23 cellular contexts compared by ENCODE assay signal in the genomic region with DNA sequence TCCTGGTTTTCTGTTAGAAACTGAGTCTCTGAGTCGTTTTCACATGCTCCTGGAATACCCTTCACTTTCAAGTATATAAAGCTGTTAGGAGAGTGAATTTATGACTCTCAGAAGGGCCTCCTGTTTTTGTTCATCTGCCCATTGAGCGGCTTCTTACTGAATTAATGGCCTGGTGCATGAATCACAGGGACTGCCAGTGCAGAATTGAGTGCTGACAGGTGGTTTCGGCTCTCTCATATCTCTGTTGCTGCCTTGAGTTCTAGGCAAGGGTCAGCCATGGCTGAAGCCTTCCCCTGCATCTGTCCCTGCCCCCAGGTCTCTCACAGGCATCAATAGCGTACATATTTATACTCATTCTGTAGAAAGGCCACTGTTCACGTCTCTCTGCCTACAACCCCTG.
"Had no signal": no experiment of that assay in that cellular context is flagged by ENCODE, and none has a peak within 500 bp of the region (broad histone marks: within the 10 kb centered on the region; RNA-seq: fewer than 3 reads in every experiment).

No MANE protein-coding gene starts in this region.

- H3K9me3 ChIP-seq: ascending aorta, right atrium auricular region, suprapubic skin, transverse colon, uterus had no signal

- H3K4me3 ChIP-seq: ascending aorta, coronary artery, lung, right atrium auricular region, suprapubic skin, transverse colon, uterus had no signal

- H3K27ac ChIP-seq: ascending aorta, coronary artery, right atrium auricular region, suprapubic skin, transverse colon had no signal

- H3K4me3 Mint-ChIP-seq: activated CD4-positive, alpha-beta memory T cell treated with anti-CD3 and anti-CD28 coated beads, Interleukin-2, amount 10 ng/mL, durations not matched to agents 7 days and 5 days; activated CD8-positive, alpha-beta memory T cell treated with anti-CD3 and anti-CD28 coated beads, Interleukin-2, amount 10 ng/mL, durations not matched to agents 7 days and 5 days; mesothelial cell of epicardium; neural crest cell; stimulated activated naive CD8-positive, alpha-beta T cell treated with anti-CD3 and anti-CD28 coated beads, Interleukin-15, Interleukin-2, amounts not matched to agents 100 ng/mL and 50 ng/mL, for 24 hours had no signal

- H3K36me3 Mint-ChIP-seq: activated CD8-positive, alpha-beta memory T cell treated with anti-CD3 and anti-CD28 coated beads, Interleukin-2, amount 10 ng/mL, durations not matched to agents 7 days and 5 days; mesothelial cell of epicardium had no signal

- H3K36me3 ChIP-seq: ascending aorta, right atrium auricular region, suprapubic skin, transverse colon, uterus had no signal

- ATAC-seq: activated CD8-positive, alpha-beta memory T cell treated with anti-CD3 and anti-CD28 coated beads, Interleukin-2, amount 10 ng/mL, durations not matched to agents 7 days and 5 days; left lobe of liver had no signal

- H3K27ac Mint-ChIP-seq: activated CD4-positive, alpha-beta memory T cell treated with anti-CD3 and anti-CD28 coated beads, Interleukin-2, amount 10 ng/mL, durations not matched to agents 7 days and 5 days; activated CD8-positive, alpha-beta memory T cell treated with anti-CD3 and anti-CD28 coated beads, Interleukin-2, amount 10 ng/mL, durations not matched to agents 7 days and 5 days; mesothelial cell of epicardium; progenitor cell of endocrine pancreas had no signal

- H3K9me3 Mint-ChIP-seq: activated CD4-positive, alpha-beta memory T cell treated with anti-CD3 and anti-CD28 coated beads, Interleukin-2, amount 10 ng/mL, durations not matched to agents 7 days and 5 days; mesothelial cell of epicardium; neural crest cell; stimulated activated naive CD8-positive, alpha-beta T cell treated with anti-CD3 and anti-CD28 coated beads, Interleukin-15, Interleukin-2, amounts not matched to agents 100 ng/mL and 50 ng/mL, for 24 hours had no signal

- H3K27me3 Mint-ChIP-seq: activated CD4-positive, alpha-beta memory T cell treated with anti-CD3 and anti-CD28 coated beads, Interleukin-2, amount 10 ng/mL, durations not matched to agents 7 days and 5 days; activated CD8-positive, alpha-beta memory T cell treated with anti-CD3 and anti-CD28 coated beads, Interleukin-2, amount 10 ng/mL, durations not matched to agents 7 days and 5 days; progenitor cell of endocrine pancreas; stimulated activated naive CD8-positive, alpha-beta T cell treated with anti-CD3 and anti-CD28 coated beads, Interleukin-15, Interleukin-2, amounts not matched to agents 100 ng/mL and 50 ng/mL, for 24 hours had no signal

- DNase-seq: activated CD4-positive, alpha-beta memory T cell treated with anti-CD3 and anti-CD28 coated beads, Interleukin-2, amount 10 ng/mL, durations not matched to agents 7 days and 5 days; activated CD4-positive, alpha-beta T cell treated with anti-CD3 and anti-CD28 coated beads for 48 hours; activated CD4-positive, CD25-positive, alpha-beta regulatory T cell; activated CD8-positive, alpha-beta memory T cell treated with anti-CD3 and anti-CD28 coated beads, Interleukin-2, amount 10 ng/mL, durations not matched to agents 7 days and 5 days; activated naive CD4-positive, alpha-beta T cell; erythroblast; hypothalamus; islet precursor cell; stimulated activated CD4-positive, alpha-beta T cell treated with anti-CD3 and anti-CD28 coated beads, Interleukin-2, amount 100 ng/mL, for 24 hours; transverse colon; uterus had no signal

- FAIRE-seq: endometrium, frontal cortex had no signal

- H3K4me1 ChIP-seq: ascending aorta, right atrium auricular region, suprapubic skin, transverse colon, uterus had no signal

- H3K27me3 ChIP-seq: ascending aorta, right atrium auricular region, suprapubic skin, transverse colon, uterus had no signal
